ENCODE assay signal across 8 cellular contexts in genomic region chr9:20623021-20623747, GRCh38. TPM values are rescaled to one million over a fixed set of nuclear protein-coding genes. Genes with fewer than 3 reads are reported as not detected.
DNase-seq lines count a peak whose midpoint lies in the region; ATAC-seq and TF ChIP-seq lines count a peak whose summit lies in the region.

No MANE protein-coding gene starts in this region.

- ATAC-seq in omental fat pad (ENCODE audit: low FRiP score), result no peak

- H3K4me3 ChIP-seq in endocrine pancreas (ENCODE audit: control insufficient read depth, insufficient read depth, low read length) (peak overlapping the region; percentile 81), muscle layer of colon (ENCODE audit: low read depth in 1 of 2, low read length in 2 of 2) (peak overlapping the region; percentile 69 to 92)

- H3K36me3 ChIP-seq in KOPT-K1 (ENCODE audit: insufficient read depth, low read length), result peaks cover 8% of the 10 kb centered on the region
- no peaks in the 10 kb centered on the region for H3K36me3 ChIP-seq in endocrine pancreas (ENCODE audit: control insufficient read depth, insufficient read depth, low read length)
- H3K36me3 ChIP-seq in muscle layer of colon (ENCODE audit: insufficient read depth, low read length), result no peaks in the 10 kb centered on the region

- peaks cover 7% of the 10 kb centered on the region for H3K4me1 ChIP-seq in endocrine pancreas (ENCODE audit: control insufficient read depth, insufficient read depth, low read length)
- H3K4me1 ChIP-seq in muscle layer of colon (ENCODE audit: insufficient read depth, low read length), result peaks cover 25% of the 10 kb centered on the region

- TF ChIP-seq CTCF in omental fat pad (IDR thresholded peaks at IDR 0.05), result no peak

- H3K9me3 ChIP-seq in KOPT-K1 (ENCODE audit: insufficient read depth, low read length, poor library complexity, severe bottlenecking) (no peaks in the 10 kb centered on the region), endocrine pancreas (ENCODE audit: control insufficient read depth, low read length) (no peaks in the 10 kb centered on the region), muscle layer of colon (ENCODE audit: low read length) (no peaks in the 10 kb centered on the region)

- no peaks in the 10 kb centered on the region for H3K27me3 ChIP-seq in endocrine pancreas (ENCODE audit: control insufficient read depth, insufficient read depth, low read length)
- no peaks in the 10 kb centered on the region for H3K27me3 ChIP-seq in muscle layer of colon (ENCODE audit: control insufficient read depth in 1 of 2, insufficient read depth in 2 of 2, low read length in 2 of 2)

- peak overlapping the region; percentile 80 for H3K9ac ChIP-seq in endocrine pancreas (ENCODE audit: control insufficient read depth, insufficient read depth, low read length)
- H3K9ac ChIP-seq in muscle layer of colon (ENCODE audit: low read length), result peak overlapping the region; percentile 62

- H3K27ac ChIP-seq in KOPT-K1 (ENCODE audit: low read depth, low read length, poor library complexity, severe bottlenecking), result peak overlapping the region; percentile 88
- peak overlapping the region; percentile 92 for H3K27ac ChIP-seq in muscle layer of colon (ENCODE audit: low read depth, low read length)

- peak; percentile 60 for DNase-seq in DMS 273 (lab: John Stamatoyannopoulos, UW; ENCODE audit: unreplicated experiment)
- no peak for DNase-seq in DMS 273 treated with DMSO at 0.1 percent for 48 hours (lab: John Stamatoyannopoulos, UW)
- DNase-seq in activated CD4-positive, alpha-beta T cell treated with anti-CD3 and anti-CD28 coated beads, Interleukin-2, amount 50 U/mL, for 24 hours (ENCODE audit: low read depth in 1 of 2, low spot score in 1 of 2), result peak; percentile 33 to 44
- peak; percentile 56 to 80 (median 70) for DNase-seq in stimulated activated naive CD4-positive, alpha-beta T cell (lab: John Stamatoyannopoulos, UW)
- DNase-seq in omental fat pad (ENCODE audit: low spot score), result no peak

RNA-seq across cellular contexts. Expression of gene MLLT3, which starts 0.9 kb away (rescaled TPM):
- total RNA-seq in omental fat pad, result 10 to 100 TPM in 2 of 4 donors, 1 to 10 TPM in 2; 4.8 to 17.8 (median 12.1) TPM

Comparison
In these comparisons a context has a peak if more than half of its experiments do, and no peak if none do; other contexts are left out.
1. DNase-seq: peak in DMS 273 (single experiment), activated CD4-positive, alpha-beta T cell treated with anti-CD3 and anti-CD28 coated beads, Interleukin-2, amount 50 U/mL, for 24 hours (2 of 2) and stimulated activated naive CD4-positive, alpha-beta T cell (6 of 6); none in DMS 273 treated with DMSO at 0.1 percent for 48 hours (single experiment) and omental fat pad (single experiment).